ENCODE assay signal across 13 cellular contexts in the genomic region with DNA sequence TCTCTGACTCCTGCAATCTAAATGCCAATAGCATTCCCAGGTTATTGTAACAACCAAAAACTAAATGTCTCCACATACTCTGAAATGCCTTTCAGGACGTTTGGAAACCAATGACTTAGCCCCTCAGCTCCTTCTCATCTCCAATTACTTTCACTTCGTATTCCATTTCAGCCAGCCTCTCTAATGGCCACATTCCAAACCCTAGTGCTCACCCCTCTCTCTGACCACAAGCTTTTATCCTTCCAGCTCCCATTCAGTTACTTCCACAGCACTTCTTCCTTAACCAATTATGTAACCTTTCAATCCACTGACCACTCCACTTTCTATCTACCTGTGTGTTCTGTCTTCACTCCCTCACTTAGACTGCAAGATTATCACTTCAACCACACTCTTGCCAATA. TPM values are rescaled to one million over a fixed set of nuclear protein-coding genes. Genes with fewer than 3 reads are reported as not detected.
DNase-seq lines count a peak whose midpoint lies in the region; ATAC-seq, FAIRE-seq and TF ChIP-seq lines count a peak whose summit lies in the region.
"Had no signal": no experiment of that assay in that cellular context is flagged by ENCODE, and none has a peak within 500 bp of the region (broad histone marks: within the 10 kb centered on the region; RNA-seq: fewer than 3 reads in every experiment).

No MANE protein-coding gene starts in this region.

- intact Hi-C loops in colonic mucosa (cut with DNase I): no loop called here

- peak; percentile 100 for FAIRE-seq in H54 (lab: Jason Lieb, UNC)
- FAIRE-seq: endometrium had no signal

- no peak overlapping the region for H3K9ac ChIP-seq in colonic mucosa (ENCODE audit: low read depth in 2 of 2, low read length in 2 of 2)

- in situ Hi-C loops in KBM-7 (cut with MboI; ENCODE audit: low pct_unique_long_range_greater_than_20kb, low sequenced_read_pairs): no loop called here

- H3K4me3 ChIP-seq in colonic mucosa: no peak overlapping the region
- H3K4me3 ChIP-seq: tibial artery had no signal

- H3K36me3 ChIP-seq in colonic mucosa: no peaks in the 10 kb centered on the region

- TF ChIP-seq CTCF in foreskin keratinocyte (conservative IDR thresholded peaks at IDR 0.05) (no peak), colonic mucosa (IDR thresholded peaks at IDR 0.05) (no peak)

- ATAC-seq in foreskin keratinocyte: peak; percentile 11
- ATAC-seq in HG03139 (IDR thresholded peaks at IDR 0.05; ENCODE audit: unreplicated experiment): no peak
- ATAC-seq in GM21529 (IDR thresholded peaks at IDR 0.05; ENCODE audit: unreplicated experiment): no peak

- H3K27ac ChIP-seq in foreskin keratinocyte (no peak overlapping the region), colonic mucosa (no peak overlapping the region)
- H3K27ac ChIP-seq: tibial artery had no signal

- peak; percentile 89 for DNase-seq in AG08395 (ENCODE audit: low spot score)
- peak; percentile 71 for DNase-seq in H54 (ENCODE audit: insufficient read length, low spot score)
- DNase-seq in SW480 (ENCODE audit: low spot score): peak; percentile 83
- peak; percentile 42 to 74 for DNase-seq in foreskin keratinocyte
- no peak for DNase-seq in KBM-7
- no peak for DNase-seq in colonic mucosa
- DNase-seq: activated CD8-positive, alpha-beta memory T cell treated with anti-CD3 and anti-CD28 coated beads, Interleukin-2, amount 50 U/mL, for 48 hours; NCI-H1105; SHP77 treated with DMSO at 0.1 percent for 48 hours; tibial artery had no signal

- H3K27me3 ChIP-seq in foreskin keratinocyte: no peaks in the 10 kb centered on the region
- H3K27me3 ChIP-seq in colonic mucosa: no peaks in the 10 kb centered on the region
- H3K27me3 ChIP-seq: tibial artery had no signal

- H3K4me1 ChIP-seq in foreskin keratinocyte (peaks cover 8% of the 10 kb centered on the region), colonic mucosa (peaks cover 3% of the 10 kb centered on the region)

- TF ChIP-seq POLR2A in H54 (IDR thresholded peaks at IDR 0.05; ENCODE audit: low read depth, low read length): no peak

- H3K9me3 ChIP-seq in colonic mucosa: no peaks in the 10 kb centered on the region
- H3K9me3 ChIP-seq: tibial artery had no signal

RNA-seq across cellular contexts. Expression of gene NOC3L, which starts 4.3 kb away (rescaled TPM):
- 27.7 and 33.0 TPM in 2 replicates for total RNA-seq in foreskin keratinocyte
- polyA plus RNA-seq in foreskin keratinocyte: 6.6 and 9.4 TPM in 2 replicates
- 10 to 100 TPM in 1 of 2 donors, 1 to 10 TPM in 1; 7.9 to 10.3 TPM for total RNA-seq in colonic mucosa

RNA-seq across cellular contexts. Expression of gene TBC1D12, which starts 43.9 kb away (rescaled TPM):
- total RNA-seq in foreskin keratinocyte (5.1 and 6.8 TPM in 2 replicates), colonic mucosa (10 to 100 TPM; 18.0 to 21.0 TPM)
- 2.6 and 3.6 TPM in 2 replicates for polyA plus RNA-seq in foreskin keratinocyte

Comparison
In these comparisons a context has a peak if more than half of its experiments do, and no peak if none do; other contexts are left out.
1. DNase-seq: peak in AG08395 (single experiment), H54 (single experiment), SW480 (single experiment) and foreskin keratinocyte (2 of 2); none in KBM-7 (single experiment) and colonic mucosa (single experiment).